23 cellular contexts compared by ENCODE assay signal in the genomic region with DNA sequence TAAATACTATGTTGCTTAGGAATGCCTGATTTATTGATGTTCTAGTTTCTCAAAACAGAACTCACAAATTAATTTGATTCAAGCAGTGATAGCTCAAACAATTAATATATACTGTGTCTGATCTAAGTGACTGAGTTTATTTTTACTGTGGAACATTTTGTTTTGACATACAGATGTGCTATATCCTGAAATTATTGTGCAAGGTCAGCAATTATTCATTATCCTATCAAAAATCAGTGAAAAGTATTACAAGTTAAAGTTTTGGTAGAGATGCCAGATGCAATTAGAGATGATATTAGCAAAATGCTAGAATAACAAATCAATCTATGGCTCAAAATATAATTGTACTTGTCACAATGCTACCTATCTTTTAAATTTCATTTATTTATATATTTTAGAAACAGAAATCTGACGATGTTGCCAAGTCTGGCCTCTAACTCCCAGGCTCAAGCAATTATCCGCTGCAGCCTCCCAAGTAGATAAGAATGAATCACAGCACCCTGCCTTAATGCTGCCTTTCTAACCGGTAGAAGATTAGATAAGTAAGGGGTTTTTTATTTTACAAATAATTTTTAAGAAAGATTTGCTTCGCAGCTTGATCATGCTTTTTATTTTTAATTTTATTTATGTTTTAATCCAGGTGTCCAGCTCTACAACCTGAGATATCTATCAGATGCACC.
A peak's percentile ranks its signal among the peaks of the same experiment; 100 is the strongest.
DNase-seq lines count a peak whose midpoint lies in the region; ATAC-seq, FAIRE-seq and TF ChIP-seq lines count a peak whose summit lies in the region.
"Had no signal": no experiment of that assay in that cellular context is flagged by ENCODE, and none has a peak within 500 bp of the region (broad histone marks: within the 10 kb centered on the region; RNA-seq: fewer than 3 reads in every experiment).

No MANE protein-coding gene starts in this region.

- H4K20me1 ChIP-seq in H1 (replicated peaks in 1 of 2; ENCODE audit: control insufficient read depth in 1 of 2, insufficient read depth in 2 of 2, low read length in 2 of 2): no peaks in the 10 kb centered on the region

- H4K8ac ChIP-seq in H1 (ENCODE audit: extremely low read depth, insufficient read depth, low read length): no peak overlapping the region

- no peak for FAIRE-seq in A549 (lab: Jason Lieb, UNC)
- FAIRE-seq in H1 (lab: Jason Lieb, UNC): no peak
- FAIRE-seq: A204.1, GM12891, GM18507 had no signal

- no peaks in the 10 kb centered on the region for H3K27me3 ChIP-seq in BE2C
- no peaks in the 10 kb centered on the region for H3K27me3 ChIP-seq in H1 (replicated peaks in 1 of 4; ENCODE audit: control insufficient read depth in 3 of 4, extremely low read depth in 1 of 4, insufficient read depth in 3 of 4, low read length in 3 of 4)
- no peaks in the 10 kb centered on the region for H3K27me3 ChIP-seq in uterus

- H3K4me2 ChIP-seq in A549 (no peak overlapping the region), H1 (ENCODE audit: insufficient read depth in 1 of 2, low read depth in 2 of 2, low read length in 2 of 2) (no peak overlapping the region)

- no peak overlapping the region for H2BK120ac ChIP-seq in H1 (replicated peaks; ENCODE audit: low read depth, low read length)

- no peak overlapping the region for H2BK20ac ChIP-seq in H1 (ENCODE audit: low read length)

- WGBS in A549 (ENCODE audit: missing lambda C conversion rate): 23% methylated on average over 4 of the region's 4 CpGs
- WGBS in H1 (ENCODE audit: extremely low coverage in 1 of 2, insufficient coverage in 1 of 2, insufficient read length in 1 of 2, insufficient replicate concordance in 2 of 2, low coverage in 1 of 2, low lambda C conversion rate in 2 of 2, missing lambda C conversion rate in 1 of 2), 2 experiments: 94% methylated on average over 4 of the region's 4 CpGs; no CpG with 5 or more reads in 1 of the 2 experiments

- no peak overlapping the region for H2AFZ ChIP-seq in H1 (ENCODE audit: low read length)
- H2AFZ ChIP-seq: GM23248 had no signal

- POLR2A ChIA-PET in A549 (lab: Yijun Ruan, JAX) (no interaction called here), H1 (lab: Charles Lee; ENCODE audit: partially characterized antibody) (no interaction called here)

- no peak for ATAC-seq in A549

- H2BK12ac ChIP-seq in H1 (ENCODE audit: low read depth, low read length): no peak overlapping the region

- H3K27ac ChIP-seq in A549 (no peak overlapping the region), H1 (ENCODE audit: low read depth, low read length) (no peak overlapping the region), uterus (no peak overlapping the region)
- H3K27ac ChIP-seq: GM23248 had no signal

- no peak overlapping the region for H2BK15ac ChIP-seq in H1 (ENCODE audit: low read length)

- no peak overlapping the region for H3K9ac ChIP-seq in H1 (replicated peaks in 1 of 4; ENCODE audit: extremely low read depth in 1 of 4, low read depth in 3 of 4, low read length in 3 of 4)
- H3K9ac ChIP-seq: GM23248 had no signal

- H4K5ac ChIP-seq in H1 (ENCODE audit: insufficient read length, low read depth, low read length): no peak overlapping the region

- no peak for TF ChIP-seq POLR2A in A549 (IDR thresholded peaks at IDR 0.05; ENCODE audit: low read length)
- TF ChIP-seq POLR2A in H1 (IDR thresholded peaks at IDR 0.05; ENCODE audit: control extremely low read depth in 1 of 2, low read depth in 2 of 2, low read length in 2 of 2): no peak
- TF ChIP-seq POLR2A in uterus (IDR thresholded peaks at IDR 0.05): no peak

- H3K18ac ChIP-seq in H1 (ENCODE audit: extremely low read depth, low read length): no peak overlapping the region

- no peak overlapping the region for H3K4ac ChIP-seq in H1 (replicated peaks; ENCODE audit: insufficient read length, low read depth, low read length)

- no peak overlapping the region for H2AK5ac ChIP-seq in H1 (ENCODE audit: low read depth, low read length)

- H3K4me1 ChIP-seq in A549 (no peaks in the 10 kb centered on the region), BE2C (peaks cover 5% of the 10 kb centered on the region), H1 (replicated peaks in 1 of 4; ENCODE audit: control insufficient read depth in 3 of 4, insufficient read depth in 4 of 4, low read length in 3 of 4) (no peaks in the 10 kb centered on the region), uterus (no peaks in the 10 kb centered on the region)

- no peak for TF ChIP-seq EP300 in A549 (IDR thresholded peaks at IDR 0.05)
- TF ChIP-seq EP300 in H1 (IDR thresholded peaks at IDR 0.05; ENCODE audit: borderline replicate concordance in 1 of 2, low read depth in 2 of 2, low read length in 2 of 2): no peak

- intact Hi-C loops in uterus (cut with DNase I; ENCODE audit: low total_unique reads): no loop called here

- H3K4me3 ChIP-seq in A549 (no peak overlapping the region), BE2C (ENCODE audit: low read depth, low read length) (no peak overlapping the region), H1 (ENCODE audit: extremely low read depth in 1 of 4, insufficient read depth in 2 of 4, low read depth in 3 of 4, low read length in 4 of 4) (no peak overlapping the region), uterus (no peak overlapping the region)
- H3K4me3 ChIP-seq: GM23248 had no signal

- H2BK5ac ChIP-seq in H1 (ENCODE audit: low read depth, low read length): no peak overlapping the region

- no peaks in the 10 kb centered on the region for H3K23me2 ChIP-seq in H1 (ENCODE audit: low read depth, low read length)

- no peak overlapping the region for H3K56ac ChIP-seq in H1 (replicated peaks; ENCODE audit: insufficient read length, low read depth, low read length)

- H3K79me2 ChIP-seq in H1 (ENCODE audit: control insufficient read depth in 1 of 2, insufficient read depth in 2 of 2, low read length in 2 of 2): no peaks in the 10 kb centered on the region

- no peak overlapping the region for H4K91ac ChIP-seq in H1 (replicated peaks; ENCODE audit: insufficient read length, low read length)

- H3K36me3 ChIP-seq in BE2C: no peaks in the 10 kb centered on the region
- no peaks in the 10 kb centered on the region for H3K36me3 ChIP-seq in H1 (ENCODE audit: control insufficient read depth in 2 of 4, insufficient read depth in 4 of 4, low read length in 3 of 4)
- no peaks in the 10 kb centered on the region for H3K36me3 ChIP-seq in uterus

- TF ChIP-seq RAD21 in A549 (conservative IDR thresholded peaks at IDR 0.05 in 1 of 2, IDR thresholded peaks at IDR 0.05 in 1 of 2) (no peak), H1 (IDR thresholded peaks at IDR 0.05 in 1 of 2, conservative IDR thresholded peaks at IDR 0.05 in 1 of 2; ENCODE audit: low read depth in 2 of 2, low read length in 2 of 2) (no peak)

- H3K9me3 ChIP-seq in A549 (no peaks in the 10 kb centered on the region), BE2C (no peaks in the 10 kb centered on the region), H1 (ENCODE audit: insufficient read depth in 2 of 2, low read depth in 1 of 2, low read length in 1 of 2) (0 out of 4 replicates have a peak, but pooled peaks cover 0 to 2% of the 10 kb centered on the region in 2 experiments), uterus (no peaks in the 10 kb centered on the region)

- TF ChIP-seq CTCF in A549 (IDR thresholded peaks at IDR 0.05) (no peak), BE2C (IDR thresholded peaks at IDR 0.05; ENCODE audit: low read depth, low read length) (no peak), H1 (IDR thresholded peaks at IDR 0.05; ENCODE audit: control extremely low read depth in 1 of 3, insufficient read depth in 1 of 3, low read depth in 1 of 3, low read length in 3 of 3) (no peak), uterus (IDR thresholded peaks at IDR 0.05) (no peak)

- no peak overlapping the region for H3K14ac ChIP-seq in H1 (ENCODE audit: insufficient read length)

- CTCF ChIA-PET in A549 (lab: Yijun Ruan, JAX) (no interaction called here), H1 (lab: Charles Lee; ENCODE audit: partially characterized antibody) (no interaction called here)

- no peak for DNase-seq in A549 (ENCODE audit: low read depth in 1 of 2, low spot score in 1 of 2)
- peak; percentile 36 for DNase-seq in BE2C
- DNase-seq in NCI-H226: peak; percentile 22
- DNase-seq in H1 (ENCODE audit: low read depth in 1 of 2, low spot score in 2 of 2): no peak
- DNase-seq in effector CD8-positive, alpha-beta T cell (lab: John Stamatoyannopoulos, UW): no peak
- DNase-seq in 8988T: no peak
- no peak for DNase-seq in ureter (ENCODE audit: low spot score)
- DNase-seq in uterus: no peak
- DNase-seq: ACHN; AML-193; C1 segment of cervical spinal cord; Calu3; CD4-positive, alpha-beta memory T cell; COR-L47; DMS53; DMS79 treated with DMSO at 0.1 percent for 48 hours; GF-D8; GM23248; H9; HFFc6 had no signal

- H3K23ac ChIP-seq in H1 (ENCODE audit: insufficient read length): no peak overlapping the region

- no peaks in the 10 kb centered on the region for H3K79me1 ChIP-seq in H1 (ENCODE audit: low read depth, low read length)

TF ChIP-seq in A549, 52 proteins besides CTCF, POLR2A, EP300 and RAD21:
- TF ChIP-seq HES2 (IDR thresholded peaks at IDR 0.05) (no peak), JUN (IDR thresholded peaks at IDR 0.05) (no peak), RCOR1 (IDR thresholded peaks at IDR 0.05; ENCODE audit: low read depth, low read length) (no peak), MAFK (IDR thresholded peaks at IDR 0.05; ENCODE audit: partially characterized antibody) (peak; percentile 85), ZSCAN20 (CRISPR knock-in tag; IDR thresholded peaks at IDR 0.05) (no peak), MAZ (IDR thresholded peaks at IDR 0.05; ENCODE audit: borderline replicate concordance, low read depth, low read length) (no peak), HOXB13 (CRISPR knock-in tag; IDR thresholded peaks at IDR 0.05; ENCODE audit: low read depth) (no peak)

TF ChIP-seq in H1, 55 proteins besides CTCF, POLR2A, EP300 and RAD21:
- TF ChIP-seq PHF8 (conservative IDR thresholded peaks at IDR 0.05; ENCODE audit: low read depth, low read length) (no peak), MAFK (IDR thresholded peaks at IDR 0.05; ENCODE audit: low read depth, low read length) (peak; percentile 88)

Comparison
In these comparisons a context has a peak if more than half of its experiments do, and no peak if none do; other contexts are left out.
1. DNase-seq: peak in BE2C (single experiment) and NCI-H226 (single experiment); none in A549 (0 of 2), H1 (0 of 2), effector CD8-positive, alpha-beta T cell (single experiment), 8988T (single experiment), ureter (single experiment) and uterus (0 of 2).
2. Of the 18 proteins assayed by ChIP-seq in both H1 and A549: peak only in H1: none; only in A549: none; in both: MAFK; in neither: 17.